9 cellular contexts compared by ENCODE assay signal in the genomic region with DNA sequence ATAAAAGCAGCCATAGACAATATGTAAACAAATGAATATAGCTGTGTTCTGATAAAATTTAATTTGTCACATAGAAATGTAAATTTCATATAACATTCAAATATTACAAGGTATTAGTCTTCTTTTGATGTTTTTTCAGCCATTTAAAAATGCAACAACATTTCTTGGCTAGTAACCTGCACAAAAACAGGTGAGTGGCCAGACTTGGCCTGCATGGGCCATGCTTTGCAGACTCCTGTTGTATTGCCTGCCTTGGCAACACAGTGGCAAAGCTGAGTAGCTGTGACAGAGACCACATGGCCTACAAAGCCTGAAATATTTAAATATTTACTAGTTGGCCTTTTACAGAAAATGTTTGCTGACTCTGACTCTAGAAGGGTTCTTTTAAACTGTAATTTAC. TPM values are rescaled to one million over a fixed set of nuclear protein-coding genes. Genes with fewer than 3 reads are reported as not detected.
"Had no signal": no experiment of that assay in that cellular context is flagged by ENCODE, and none has a peak within 500 bp of the region (broad histone marks: within the 10 kb centered on the region; RNA-seq: fewer than 3 reads in every experiment).

No MANE protein-coding gene starts in this region.

- H3K36me3 Mint-ChIP-seq: IgD-negative memory B cell had no signal

- H3K4me1 ChIP-seq: HAP-1 had no signal

- H3K36me3 ChIP-seq: HAP-1 had no signal

- H3K4me3 ChIP-seq: GM23248, HAP-1 had no signal

- H3K27ac ChIP-seq: GM23248, HL-60 had no signal

- H3K9me3 Mint-ChIP-seq: HFFc6, IgD-negative memory B cell had no signal

- H3K9me3 ChIP-seq: HAP-1 had no signal

- ATAC-seq: HCT116, HepG2 had no signal

- H3K4me1 Mint-ChIP-seq: IgD-negative memory B cell had no signal

- H3K4me3 Mint-ChIP-seq: HFFc6, IgD-negative memory B cell had no signal

- DNase-seq: GM23248, GOT3, H7, HFFc6 had no signal

- H3K27ac Mint-ChIP-seq: HFFc6, IgD-negative memory B cell had no signal

RNA-seq across cellular contexts. Expression of a gene that starts 13.5 kb away (rescaled TPM):
- total RNA-seq: GM23248, HepG2, HFFc6 had no signal
